Comparison of ENCODE assay signal across 9 cellular contexts in genomic region chr3:171833775-171834460, GRCh38. TPM values are rescaled to one million over a fixed set of nuclear protein-coding genes. Genes with fewer than 3 reads are reported as not detected.
DNase-seq lines count a peak whose midpoint lies in the region; ATAC-seq and TF ChIP-seq lines count a peak whose summit lies in the region.
"Had no signal": no experiment of that assay in that cellular context is flagged by ENCODE, and none has a peak within 500 bp of the region (broad histone marks: within the 10 kb centered on the region; RNA-seq: fewer than 3 reads in every experiment).

No MANE protein-coding gene starts in this region.

- H3K4me1 ChIP-seq in BE2C = peaks cover 10% of the 10 kb centered on the region

- H3K36me3 Mint-ChIP-seq in MCF 10A (ENCODE audit: insufficient read depth, unreplicated experiment) = no peaks in the 10 kb centered on the region

- POLR2A ChIA-PET in MCF 10A (lab: Yijun Ruan, JAX) = interaction anchor here (1.0 to 4.0 kb wide), 6 partner anchors 23 to 130 kb away, joined by 3 to 21 read pairs (median 4); partner anchors contain the start of gene PLD1

- TF ChIP-seq CTCF in BE2C (IDR thresholded peaks at IDR 0.05; ENCODE audit: low read depth, low read length) (peak; percentile 39; the same call in 1 of the 2 replicates), MCF 10A (IDR thresholded peaks at IDR 0.05; ENCODE audit: unreplicated experiment) (peak; percentile 48)

- intact Hi-C loops in MCF 10A (cut with micrococcal nuclease) = loop anchor here (1.0 to 10.0 kb wide), 7 partner anchors 130 to 873 kb away; partner anchors contain the start of gene TNIK

- H3K36me3 ChIP-seq in BE2C = no peaks in the 10 kb centered on the region

- H3K9me3 ChIP-seq in BE2C = no peaks in the 10 kb centered on the region

- H3K4me3 ChIP-seq in BE2C (ENCODE audit: low read depth, low read length) = no peak overlapping the region

- no peaks in the 10 kb centered on the region for H3K9me3 Mint-ChIP-seq in MCF 10A (ENCODE audit: unreplicated experiment)

- H3K27me3 Mint-ChIP-seq in MCF 10A (ENCODE audit: insufficient read depth, unreplicated experiment) = no peaks in the 10 kb centered on the region

- no peak overlapping the region for H3K27ac Mint-ChIP-seq in MCF 10A (ENCODE audit: low read depth, unreplicated experiment)

- H3K4me3 Mint-ChIP-seq in MCF 10A (ENCODE audit: unreplicated experiment) = no peak overlapping the region

- CTCF ChIA-PET in MCF 10A (lab: Yijun Ruan, JAX) = interaction anchor here (0.6 to 5.1 kb wide), 39 partner anchors 8 to 874 kb away, joined by 3 to 80 read pairs (median 4); no protein-coding TSS in a partner anchor

- peak; percentile 44 for ATAC-seq in GM19043 (IDR thresholded peaks at IDR 0.05; ENCODE audit: low read depth, unreplicated experiment)
- ATAC-seq in GM21515 (IDR thresholded peaks at IDR 0.05; ENCODE audit: unreplicated experiment) = no peak
- ATAC-seq in GM18870 (IDR thresholded peaks at IDR 0.05; ENCODE audit: unreplicated experiment) = no peak

- H3K4me1 Mint-ChIP-seq in MCF 10A (ENCODE audit: insufficient read depth, unreplicated experiment) = peaks cover 27% of the 10 kb centered on the region

- DNase-seq in BE2C (no peak), NCI-H1105 treated with DMSO at 0.1 percent for 48 hours (lab: John Stamatoyannopoulos, UW) (peak; percentile 52), MCF 10A (ENCODE audit: unreplicated experiment) (peak; percentile 38), myocyte (ENCODE audit: low read depth) (peak; percentile 52), HuH-7.5 (ENCODE audit: low spot score) (no peak)

- BruUV-seq in MCF 10A (replicated peaks; lab: Mats Ljungman, UMichigan) = no TSS peak

- H3K27me3 ChIP-seq in BE2C = no peaks in the 10 kb centered on the region

RNA-seq across cellular contexts. Expression of gene TMEM212, which starts 9.2 kb away (rescaled TPM):
- polyA plus RNA-seq in BE2C (2012; ENCODE audit: insufficient read depth, insufficient read length, low read depth) = not detected
- total RNA-seq in MCF 10A (2022) = not detected in 2 replicates
- total RNA-seq in myocyte = not detected in 2 replicates
- polyA plus RNA-seq in myocyte (2012) = not detected
- polyA plus RNA-seq: esophagus had no signal

RNA-seq across cellular contexts. Expression of gene PLD1, which starts 23.6 kb away (rescaled TPM):
- 0.49 TPM for polyA plus RNA-seq in BE2C (2012; ENCODE audit: insufficient read depth, insufficient read length, low read depth)
- 8.0 and 14.8 TPM in 2 replicates for total RNA-seq in MCF 10A (2022)
- total RNA-seq in myocyte = 5.3 and 6.0 TPM in 2 replicates
- 1.9 TPM for polyA plus RNA-seq in myocyte (2012)

Comparison
In these comparisons a context has a peak if more than half of its experiments do, and no peak if none do; other contexts are left out.
1. DNase-seq: peak in NCI-H1105 treated with DMSO at 0.1 percent for 48 hours (single experiment), MCF 10A (single experiment) and myocyte (single experiment); none in BE2C (single experiment) and HuH-7.5 (single experiment).